Comparison of ENCODE assay signal across 17 cellular contexts in the genomic region with DNA sequence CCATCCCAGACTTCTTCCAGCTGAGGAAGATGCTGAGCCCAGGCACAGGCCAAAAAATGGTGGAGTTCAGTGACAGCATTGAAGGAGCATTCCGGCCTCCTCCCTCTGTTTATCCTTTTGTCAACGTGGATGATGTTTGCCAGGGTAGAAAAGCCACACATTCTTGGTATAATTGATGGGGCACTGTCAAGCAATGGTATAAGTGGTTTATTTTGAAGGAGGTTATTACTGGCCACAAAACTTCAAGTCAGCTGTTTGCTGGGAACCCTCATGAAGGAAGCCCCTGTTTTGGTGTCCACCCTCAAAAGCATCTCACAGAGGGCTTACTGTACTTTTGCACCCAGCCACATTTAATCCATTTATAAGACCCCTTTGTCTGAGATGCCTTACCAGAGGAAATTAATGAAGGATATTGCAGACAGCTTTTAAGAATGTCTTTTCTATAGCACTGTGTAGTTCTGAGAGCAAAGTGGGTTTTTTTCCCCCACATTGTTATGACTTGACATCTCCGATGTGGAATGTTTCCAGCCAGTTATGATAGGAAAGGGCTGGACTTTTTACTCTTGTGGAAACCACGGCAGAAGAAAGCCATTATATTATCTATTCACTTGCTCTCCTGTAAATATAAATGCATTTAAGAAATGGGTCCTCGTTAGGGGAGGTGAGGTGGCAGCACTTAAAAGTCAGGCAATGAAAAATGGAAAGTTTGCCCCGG.
DNase-seq lines count a peak whose midpoint lies in the region; ATAC-seq and TF ChIP-seq lines count a peak whose summit lies in the region.
"Had no signal": no experiment of that assay in that cellular context is flagged by ENCODE, and none has a peak within 500 bp of the region (broad histone marks: within the 10 kb centered on the region; RNA-seq: fewer than 3 reads in every experiment).

No MANE protein-coding gene starts in this region.

- H3K27ac ChIP-seq in IMR-90 (ENCODE audit: insufficient read depth, low read length) (no peak overlapping the region), muscle layer of duodenum (ENCODE audit: low read length) (peak overlapping the region; percentile 71), breast epithelium (no peak overlapping the region)
- H3K27ac ChIP-seq: RWPE1 had no signal

- peaks cover 7% of the 10 kb centered on the region for H3K4me1 ChIP-seq in IMR-90 (ENCODE audit: control insufficient read depth, insufficient read depth, low read length)
- H3K4me1 ChIP-seq in muscle layer of duodenum (ENCODE audit: control insufficient read depth in 1 of 2, insufficient read depth in 2 of 2, low read length in 2 of 2) = peaks cover 0 to 17% of the 10 kb centered on the region in 2 donors
- no peaks in the 10 kb centered on the region for H3K4me1 ChIP-seq in breast epithelium

- 0 out of 2 replicates have a peak overlapping the region, but pooled peaks have one; percentile 10 for H3K14ac ChIP-seq in IMR-90 (replicated peaks; ENCODE audit: low read depth, low read length)

- H2AK9ac ChIP-seq in IMR-90 (replicated peaks; ENCODE audit: low read depth, low read length, poor library complexity) = peak overlapping the region; percentile 48

- in situ Hi-C loops in IMR-90 (cut with MboI; ENCODE audit: low sequenced_read_pairs) = no loop called here

- POLR2A ChIA-PET in IMR-90 (lab: Charles Lee; ENCODE audit: unreplicated experiment) = no interaction called here

- peak overlapping the region; percentile 67; the same call in 1 of the 2 replicates for H2BK20ac ChIP-seq in IMR-90 (ENCODE audit: low read depth, low read length)

- BruUV-seq in IMR-90 (replicated peaks; lab: Mats Ljungman, UMichigan) = no TSS peak

- H3K4me3 ChIP-seq in IMR-90 (ENCODE audit: insufficient read depth, low read depth, low read length) = no peak overlapping the region
- H3K4me3 ChIP-seq in muscle layer of duodenum (ENCODE audit: low read depth in 1 of 2, low read length in 2 of 2) = no peak overlapping the region
- H3K4me3 ChIP-seq in breast epithelium = no peak overlapping the region

- dilution Hi-C loops in IMR-90 (cut with HindIII; ENCODE audit: low sequenced_read_pairs, unreplicated experiment) = no loop called here

- no peaks in the 10 kb centered on the region for H3K27me3 Mint-ChIP-seq in stimulated activated memory B cell treated with anti-CD40 and anti-IgM and Interleukin-4, amounts not matched to agents 10 μg/mL and 1 μg/mL and 100 μg/mL, for 72 hours

- TF ChIP-seq POLR2A in IMR-90 (IDR thresholded peaks at IDR 0.05; ENCODE audit: low read depth, low read length) = no peak
- TF ChIP-seq POLR2A in breast epithelium (IDR thresholded peaks at IDR 0.05) = no peak

- no peak overlapping the region for H3K23ac ChIP-seq in IMR-90 (ENCODE audit: low read depth, low read length)

- H3K9me3 Mint-ChIP-seq in stimulated activated memory B cell treated with anti-CD40 and anti-IgM and Interleukin-4, amounts not matched to agents 10 μg/mL and 1 μg/mL and 100 μg/mL, for 72 hours = peaks cover 3% of the 10 kb centered on the region
- peaks cover 3% of the 10 kb centered on the region for H3K9me3 Mint-ChIP-seq in stimulated activated effector memory CD8-positive, alpha-beta T cell treated with anti-CD3 and anti-CD28 coated beads, Interleukin-12 subunit alpha, Interleukin-12 subunit beta, amount 100 ng/mL, for 72 hours

- no peak overlapping the region; the same call in 1 of the 2 replicates for H4K91ac ChIP-seq in IMR-90 (ENCODE audit: insufficient read depth, low read depth, low read length)

- H3K36me3 Mint-ChIP-seq in stimulated activated memory B cell treated with anti-CD40 and anti-IgM and Interleukin-4, amounts not matched to agents 10 μg/mL and 1 μg/mL and 100 μg/mL, for 72 hours = no peaks in the 10 kb centered on the region
- no peaks in the 10 kb centered on the region for H3K36me3 Mint-ChIP-seq in stimulated activated effector memory CD8-positive, alpha-beta T cell treated with anti-CD3 and anti-CD28 coated beads, Interleukin-12 subunit alpha, Interleukin-12 subunit beta, amount 100 ng/mL, for 72 hours
- H3K36me3 Mint-ChIP-seq: CD14-positive monocyte had no signal

- intact Hi-C loops in IMR-90 (cut with micrococcal nuclease) = no loop called here
- intact Hi-C loops in breast epithelium (cut with DNase I; ENCODE audit: low total_unique reads) = no loop called here

- H4K20me1 ChIP-seq in IMR-90 (ENCODE audit: insufficient read depth, low read length) = no peaks in the 10 kb centered on the region

- no peak overlapping the region for H2BK5ac ChIP-seq in IMR-90 (ENCODE audit: low read depth, low read length, poor library complexity, severe bottlenecking)

- WGBS in IMR-90 (ENCODE audit: extremely low coverage in 2 of 2, insufficient read length in 1 of 2), 2 experiments = no CpG with 5 or more reads among the region's 6 CpGs

- H3K27me3 ChIP-seq in IMR-90 (ENCODE audit: control insufficient read depth, insufficient read depth, low read length) = no peaks in the 10 kb centered on the region
- H3K27me3 ChIP-seq in muscle layer of duodenum (ENCODE audit: low read depth, low read length) = no peaks in the 10 kb centered on the region
- H3K27me3 ChIP-seq in breast epithelium = no peaks in the 10 kb centered on the region

- CTCF ChIA-PET in IMR-90 (lab: Yijun Ruan, JAX) = interaction anchor here (0.6 kb wide), 1 partner anchor 630 kb away, joined by 3 read pairs; no protein-coding TSS in a partner anchor

- DNase-seq in IMR-90 (no peak), astrocyte of the hippocampus (ENCODE audit: low read depth, low spot score) (peak; percentile 71), breast epithelium (ENCODE audit: low spot score in 2 of 2) (no peak)
- no peak for DNase-seq in stimulated activated effector memory CD8-positive, alpha-beta T cell treated with anti-CD3 and anti-CD28 coated beads, Interleukin-12 subunit alpha, Interleukin-12 subunit beta, amount 100 ng/mL, for 72 hours (ENCODE audit: low spot score in 2 of 2)
- DNase-seq: AML-193, KBM-7, NCI-H1417 treated with DMSO at 0.1 percent for 48 hours, NCI-H1930, NCI-H446, NCI-H748 treated with DMSO at 0.1 percent for 48 hours had no signal

- H3K56ac ChIP-seq in IMR-90 (ENCODE audit: extremely low read depth, insufficient read depth, low read length) = no peak overlapping the region

- no peak overlapping the region for H3K4me2 ChIP-seq in IMR-90 (ENCODE audit: low read depth, low read length)

- TF ChIP-seq CTCF in IMR-90 (conservative IDR thresholded peaks at IDR 0.05; ENCODE audit: low read depth, low read length) (no peak), breast epithelium (IDR thresholded peaks at IDR 0.05) (no peak)

- no peaks in the 10 kb centered on the region for H3K79me1 ChIP-seq in IMR-90 (ENCODE audit: low read depth in 1 of 2, low read length in 2 of 2)

- peak overlapping the region; percentile 3; the same call in 1 of the 2 replicates for H2BK120ac ChIP-seq in IMR-90 (ENCODE audit: low read depth, low read length)

- no peak overlapping the region for H3K18ac ChIP-seq in IMR-90 (ENCODE audit: low read depth, low read length)

- H3K9me3 ChIP-seq in IMR-90 (ENCODE audit: control insufficient read depth, insufficient read depth, low read length) = no peaks in the 10 kb centered on the region
- no peaks in the 10 kb centered on the region for H3K9me3 ChIP-seq in muscle layer of duodenum (ENCODE audit: control insufficient read depth in 1 of 2, low read length in 2 of 2)
- no peaks in the 10 kb centered on the region for H3K9me3 ChIP-seq in breast epithelium

- H4K8ac ChIP-seq in IMR-90 (ENCODE audit: low read depth in 2 of 2, low read length in 2 of 2) = no peak overlapping the region

- H3K4me3 Mint-ChIP-seq in stimulated activated memory B cell treated with anti-CD40 and anti-IgM and Interleukin-4, amounts not matched to agents 10 μg/mL and 1 μg/mL and 100 μg/mL, for 72 hours = no peak overlapping the region
- no peak overlapping the region for H3K4me3 Mint-ChIP-seq in stimulated activated effector memory CD8-positive, alpha-beta T cell treated with anti-CD3 and anti-CD28 coated beads, Interleukin-12 subunit alpha, Interleukin-12 subunit beta, amount 100 ng/mL, for 72 hours
- H3K4me3 Mint-ChIP-seq: CD14-positive monocyte had no signal

- no peak overlapping the region for H2AK5ac ChIP-seq in IMR-90 (ENCODE audit: low read depth, low read length)

- no peak overlapping the region for H3K9ac ChIP-seq in IMR-90 (ENCODE audit: low read depth, low read length)

- H3K4me1 Mint-ChIP-seq in stimulated activated memory B cell treated with anti-CD40 and anti-IgM and Interleukin-4, amounts not matched to agents 10 μg/mL and 1 μg/mL and 100 μg/mL, for 72 hours = peaks cover 22% of the 10 kb centered on the region
- H3K4me1 Mint-ChIP-seq in stimulated activated effector memory CD8-positive, alpha-beta T cell treated with anti-CD3 and anti-CD28 coated beads, Interleukin-12 subunit alpha, Interleukin-12 subunit beta, amount 100 ng/mL, for 72 hours = no peaks in the 10 kb centered on the region
- H3K4me1 Mint-ChIP-seq: CD14-positive monocyte had no signal

- H2AFZ ChIP-seq in IMR-90 (replicated peaks; ENCODE audit: low read length, poor library complexity) = no peak overlapping the region

- H3K36me3 ChIP-seq in IMR-90 (ENCODE audit: control insufficient read depth, insufficient read depth, low read length) = no peaks in the 10 kb centered on the region
- H3K36me3 ChIP-seq in muscle layer of duodenum (ENCODE audit: control insufficient read depth in 1 of 2, insufficient read depth in 2 of 2, low read length in 2 of 2) = no peaks in the 10 kb centered on the region
- no peaks in the 10 kb centered on the region for H3K36me3 ChIP-seq in breast epithelium

- TF ChIP-seq RAD21 in IMR-90 (IDR thresholded peaks at IDR 0.05; ENCODE audit: low read length) = no peak

- no peak overlapping the region; the same call in 2 of the 3 replicates for H2BK15ac ChIP-seq in IMR-90 (ENCODE audit: low read depth, low read length)

- H4K5ac ChIP-seq in IMR-90 (ENCODE audit: low read depth, low read length) = no peak overlapping the region

- 0 out of 2 replicates have a peak, but pooled peaks have one; percentile 21 for ATAC-seq in IMR-90 (ENCODE audit: low read depth)
- ATAC-seq in stimulated activated memory B cell treated with anti-CD40 and anti-IgM and Interleukin-4, amounts not matched to agents 10 μg/mL and 1 μg/mL and 100 μg/mL, for 72 hours = no peak
- ATAC-seq in HG03520 (IDR thresholded peaks at IDR 0.05; ENCODE audit: unreplicated experiment) = no peak
- ATAC-seq in HG03039 (IDR thresholded peaks at IDR 0.05; ENCODE audit: unreplicated experiment) = no peak
- no peak for ATAC-seq in stimulated activated effector memory CD8-positive, alpha-beta T cell treated with anti-CD3 and anti-CD28 coated beads, Interleukin-12 subunit alpha, Interleukin-12 subunit beta, amount 100 ng/mL, for 72 hours
- ATAC-seq: HCT116 had no signal

- H3K9me1 ChIP-seq in IMR-90 (ENCODE audit: insufficient read depth, low read length) = peaks cover 3% of the 10 kb centered on the region; the same call in 1 of the 2 replicates

- peak overlapping the region; percentile 20; the same call in 1 of the 2 replicates for H3K4ac ChIP-seq in IMR-90 (ENCODE audit: low read depth, low read length)

- peak overlapping the region; percentile 12 for H3K27ac Mint-ChIP-seq in stimulated activated memory B cell treated with anti-CD40 and anti-IgM and Interleukin-4, amounts not matched to agents 10 μg/mL and 1 μg/mL and 100 μg/mL, for 72 hours
- no peak overlapping the region for H3K27ac Mint-ChIP-seq in stimulated activated effector memory CD8-positive, alpha-beta T cell treated with anti-CD3 and anti-CD28 coated beads, Interleukin-12 subunit alpha, Interleukin-12 subunit beta, amount 100 ng/mL, for 72 hours
- H3K27ac Mint-ChIP-seq: CD14-positive monocyte had no signal
